ENCODE assay signal across 11 cellular contexts in the genomic region with DNA sequence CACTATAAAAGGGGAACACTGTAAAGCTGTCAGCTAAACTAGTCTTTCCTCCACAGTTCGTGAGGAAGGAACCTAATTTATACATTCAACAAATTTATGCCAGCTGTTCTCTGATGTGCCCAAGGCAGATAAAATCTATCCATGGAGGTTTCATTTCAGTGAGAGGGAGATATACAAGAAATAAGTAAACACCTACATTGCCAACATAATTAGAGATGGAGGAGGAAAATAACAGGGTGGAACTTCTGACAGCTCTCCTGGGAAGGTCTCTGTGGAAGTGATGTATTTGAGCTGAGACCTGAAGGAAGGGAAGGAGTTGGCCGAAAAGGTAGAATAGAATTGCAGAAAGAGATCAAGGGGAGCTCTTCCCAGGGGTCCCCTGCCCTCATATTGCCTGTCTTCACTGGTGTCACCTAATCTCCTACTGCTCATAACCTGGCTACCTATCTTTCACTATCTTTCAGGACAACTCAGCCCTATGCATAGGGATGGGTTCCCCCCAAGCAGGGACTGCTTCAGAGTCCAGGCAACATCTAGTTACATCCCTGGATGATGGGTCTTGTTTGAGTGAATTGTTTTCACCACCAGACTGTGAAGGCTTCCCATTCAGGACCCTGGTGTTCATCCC. TPM values are rescaled to one million over a fixed set of nuclear protein-coding genes. Genes with fewer than 3 reads are reported as not detected.
DNase-seq lines count a peak whose midpoint lies in the region; ATAC-seq and TF ChIP-seq lines count a peak whose summit lies in the region.
"Had no signal": no experiment of that assay in that cellular context is flagged by ENCODE, and none has a peak within 500 bp of the region (broad histone marks: within the 10 kb centered on the region; RNA-seq: fewer than 3 reads in every experiment).

No MANE protein-coding gene starts in this region.

- H3K79me1 ChIP-seq in neuronal stem cell (ENCODE audit: low read depth, low read length), result no peaks in the 10 kb centered on the region

- peaks cover 38% of the 10 kb centered on the region for H3K36me3 Mint-ChIP-seq in central memory CD8-positive, alpha-beta T cell (ENCODE audit: insufficient read depth)

- H3K9ac ChIP-seq in BLaER1, result no peak overlapping the region
- H3K9ac ChIP-seq in HCT116 (ENCODE audit: low read length), result no peak overlapping the region
- peak overlapping the region; percentile 21 for H3K9ac ChIP-seq in neuronal stem cell (ENCODE audit: low read depth, low read length, poor library complexity)

- H2BK120ac ChIP-seq in neuronal stem cell (ENCODE audit: low read depth, low read length), result no peak overlapping the region

- H4K8ac ChIP-seq in neuronal stem cell (ENCODE audit: low read depth, low read length), result no peak overlapping the region

- CTCF ChIA-PET in HCT116 (lab: Charles Lee), result interaction anchor here (0.9 to 1.4 kb wide), 2 partner anchors 16 to 231 kb away, joined by 3 to 6 read pairs; no protein-coding TSS in a partner anchor

- WGBS in neuronal stem cell (ENCODE audit: extremely low coverage in 2 of 2, insufficient read length in 2 of 2, insufficient replicate concordance in 1 of 2), 2 donors, result no CpG with 5 or more reads among the region's 2 CpGs

- H3K79me2 ChIP-seq in HCT116 (ENCODE audit: insufficient read depth, low read length), result no peaks in the 10 kb centered on the region

- peaks cover 27% of the 10 kb centered on the region for H4K20me1 ChIP-seq in BLaER1
- no peaks in the 10 kb centered on the region for H4K20me1 ChIP-seq in HCT116 (ENCODE audit: insufficient read depth)

- H3K4me3 ChIP-seq in BLaER1 (no peak overlapping the region), HCT116 (replicated peaks in 1 of 2; ENCODE audit: low read depth in 1 of 2, low read length in 2 of 2) (no peak overlapping the region), neuronal stem cell (ENCODE audit: low read length in 2 of 2) (no peak overlapping the region), H7 (ENCODE audit: insufficient read depth, low read depth, low read length) (no peak overlapping the region)

- H3K9me3 ChIP-seq in BLaER1 (no peaks in the 10 kb centered on the region), HCT116 (ENCODE audit: control insufficient read depth in 1 of 2, insufficient read depth in 1 of 2, low read depth in 1 of 2, low read length in 2 of 2) (no peaks in the 10 kb centered on the region), neuronal stem cell (replicated peaks in 1 of 2; ENCODE audit: control insufficient read depth in 2 of 2, insufficient read depth in 1 of 2, low read depth in 1 of 2, low read length in 2 of 2) (no peaks in the 10 kb centered on the region)
- H3K9me3 ChIP-seq: pancreas had no signal

- H2BK15ac ChIP-seq in neuronal stem cell (ENCODE audit: low read length), result no peak overlapping the region

- RAD21 ChIA-PET in HCT116 (lab: Charles Lee; ENCODE audit: low non-redundant PET in 1 of 2, low total read pairs in 2 of 2, uncharacterized antibody in 2 of 2, unreplicated experiment in 2 of 2), result no interaction called here

- H3K18ac ChIP-seq in neuronal stem cell (ENCODE audit: low read length), result no peak overlapping the region

- intact Hi-C loops in HCT116 (cut with micrococcal nuclease), result no loop called here

- no peak overlapping the region for H3K4ac ChIP-seq in neuronal stem cell (ENCODE audit: low read length)

- H3K4me2 ChIP-seq in BLaER1 (peak overlapping the region; percentile 86), HCT116 (ENCODE audit: low read length) (no peak overlapping the region), neuronal stem cell (ENCODE audit: insufficient read depth, low read length, poor library complexity, severe bottlenecking) (no peak overlapping the region)

- no peaks in the 10 kb centered on the region for H3K9me2 ChIP-seq in HCT116 (ENCODE audit: insufficient read depth)

- peak overlapping the region; percentile 15 for H3K4me3 Mint-ChIP-seq in central memory CD8-positive, alpha-beta T cell

- H3K4me1 ChIP-seq in BLaER1 (peaks cover 57% of the 10 kb centered on the region), HCT116 (ENCODE audit: control insufficient read depth in 1 of 2, insufficient read depth in 2 of 2, low read length in 2 of 2) (peaks cover 3 to 10% of the 10 kb centered on the region in 2 experiments; a peak in 3 of 4 replicates), neuronal stem cell (ENCODE audit: control insufficient read depth in 2 of 2, insufficient read depth in 1 of 2, low read depth in 1 of 2, low read length in 2 of 2) (no peaks in the 10 kb centered on the region)

- H3K27me3 ChIP-seq in BLaER1 (no peaks in the 10 kb centered on the region), HCT116 (ENCODE audit: insufficient read depth, low read length) (no peaks in the 10 kb centered on the region), neuronal stem cell (ENCODE audit: control insufficient read depth in 3 of 3, insufficient read depth in 3 of 3, low read depth in 1 of 3, low read length in 3 of 3) (no peaks in the 10 kb centered on the region), H7 (ENCODE audit: control insufficient read depth, insufficient read depth, low read length) (peaks cover 8% of the 10 kb centered on the region)
- H3K27me3 ChIP-seq: pancreas had no signal

- ATAC-seq in HCT116, result no peak
- no peak for ATAC-seq in central memory CD8-positive, alpha-beta T cell (replicated peaks; ENCODE audit: extremely low read depth, poor library complexity, severe bottlenecking)
- ATAC-seq in HG03097 (IDR thresholded peaks at IDR 0.05; ENCODE audit: low FRiP score, unreplicated experiment), result no peak
- no peak for ATAC-seq in HG03139 (IDR thresholded peaks at IDR 0.05; ENCODE audit: unreplicated experiment)

- TF ChIP-seq CTCF in HCT116 (IDR thresholded peaks at IDR 0.05 in 2 of 3, conservative IDR thresholded peaks at IDR 0.05 in 1 of 3; ENCODE audit: borderline replicate concordance in 1 of 3, insufficient read depth in 1 of 3, low read depth in 2 of 3, low read length in 2 of 3), result no peak

- POLR2A ChIA-PET in HCT116 (lab: Charles Lee), result no interaction called here

- no TSS peak for BruUV-seq in HCT116 (replicated peaks; lab: Mats Ljungman, UMichigan)

- H3K36me3 ChIP-seq in BLaER1, result no peaks in the 10 kb centered on the region
- H3K36me3 ChIP-seq in HCT116 (ENCODE audit: control insufficient read depth in 1 of 2, insufficient read depth in 2 of 2, low read length in 2 of 2), result no peaks in the 10 kb centered on the region
- no peaks in the 10 kb centered on the region for H3K36me3 ChIP-seq in neuronal stem cell (replicated peaks in 1 of 2; ENCODE audit: control insufficient read depth in 2 of 2, insufficient read depth in 2 of 2, low read length in 2 of 2)
- H3K36me3 ChIP-seq in H7 (replicated peaks; ENCODE audit: control insufficient read depth, insufficient read depth, low read length), result no peaks in the 10 kb centered on the region
- H3K36me3 ChIP-seq: pancreas had no signal

- H3K27ac Mint-ChIP-seq in central memory CD8-positive, alpha-beta T cell (ENCODE audit: low read depth), result peak overlapping the region; percentile 98

- TF ChIP-seq RAD21 in HCT116 (IDR thresholded peaks at IDR 0.05; ENCODE audit: low read depth), result no peak

- H3K27me3 Mint-ChIP-seq in central memory CD8-positive, alpha-beta T cell, result no peaks in the 10 kb centered on the region

- no peak overlapping the region for H3K14ac ChIP-seq in neuronal stem cell (ENCODE audit: low read length)

- H3K23ac ChIP-seq in neuronal stem cell (ENCODE audit: low read depth, low read length, poor library complexity), result no peak overlapping the region

- H4K91ac ChIP-seq in neuronal stem cell (ENCODE audit: low read depth, low read length, poor library complexity), result no peak overlapping the region

- peaks cover 60% of the 10 kb centered on the region for H3K4me1 Mint-ChIP-seq in central memory CD8-positive, alpha-beta T cell

- no peak overlapping the region for H2BK5ac ChIP-seq in neuronal stem cell (ENCODE audit: low read length)

- H2AK5ac ChIP-seq in neuronal stem cell (ENCODE audit: low read depth, low read length), result no peak overlapping the region

- H2AFZ ChIP-seq in HCT116 (ENCODE audit: low read depth, low read length, poor library complexity, severe bottlenecking), result peak overlapping the region; percentile 70
- H2AFZ ChIP-seq in neuronal stem cell (ENCODE audit: low read length), result peak overlapping the region; percentile 93

- H3K27ac ChIP-seq in BLaER1 (no peak overlapping the region), HCT116 (ENCODE audit: low read depth, low read length) (no peak overlapping the region), neuronal stem cell (replicated peaks; ENCODE audit: low read length) (no peak overlapping the region)

- H2BK12ac ChIP-seq in neuronal stem cell (ENCODE audit: low read length), result no peak overlapping the region

- no peaks in the 10 kb centered on the region for H3K9me3 Mint-ChIP-seq in central memory CD8-positive, alpha-beta T cell

- TF ChIP-seq POLR2A in HCT116 (IDR thresholded peaks at IDR 0.05; ENCODE audit: borderline replicate concordance, extremely low read depth, insufficient read depth, insufficient read length), result no peak

- DNase-seq in HCT116 (ENCODE audit: low read depth, low spot score) (no peak), neuronal stem cell (ENCODE audit: low spot score) (no peak), HK-2 (ENCODE audit: unreplicated experiment) (no peak), H7 (no peak)
- DNase-seq in central memory CD8-positive, alpha-beta T cell (ENCODE audit: low spot score in 2 of 2), result no peak
- DNase-seq: foreskin melanocyte; stimulated activated naive CD4-positive, alpha-beta T cell had no signal

TF ChIP-seq in HCT116, 20 proteins besides CTCF, POLR2A, EP300 and RAD21 (continues in another document):
- TF ChIP-seq POLR2AphosphoS5 (IDR thresholded peaks at IDR 0.05; ENCODE audit: low read depth, low read length) (no peak), ZBTB33 (IDR thresholded peaks at IDR 0.05; ENCODE audit: extremely low read depth, insufficient replicate concordance, low read length) (no peak), EZH2 (IDR thresholded peaks at IDR 0.05) (no peak), CEBPB (IDR thresholded peaks at IDR 0.05; ENCODE audit: low read depth) (no peak)

RNA-seq across cellular contexts. Expression of gene HECA, which starts 1.0 kb away (rescaled TPM):
- total RNA-seq in HCT116 (2021; ENCODE audit: unreplicated experiment), result 10.7 TPM
- 4.4 and 5.4 TPM in 2 replicates for polyA plus RNA-seq in HCT116 (2012)
- polyA plus RNA-seq in neuronal stem cell (2013, experiment 1 of 2), result 7.9 TPM
- polyA plus RNA-seq in neuronal stem cell (2013, experiment 2 of 2), result 8.0 TPM
- total RNA-seq in H7 (2014; rRNA removed; shearing (Covaris generic)), result 4.4 and 7.4 TPM in 2 replicates
